27 cellular contexts compared by ENCODE assay signal in the genomic region with DNA sequence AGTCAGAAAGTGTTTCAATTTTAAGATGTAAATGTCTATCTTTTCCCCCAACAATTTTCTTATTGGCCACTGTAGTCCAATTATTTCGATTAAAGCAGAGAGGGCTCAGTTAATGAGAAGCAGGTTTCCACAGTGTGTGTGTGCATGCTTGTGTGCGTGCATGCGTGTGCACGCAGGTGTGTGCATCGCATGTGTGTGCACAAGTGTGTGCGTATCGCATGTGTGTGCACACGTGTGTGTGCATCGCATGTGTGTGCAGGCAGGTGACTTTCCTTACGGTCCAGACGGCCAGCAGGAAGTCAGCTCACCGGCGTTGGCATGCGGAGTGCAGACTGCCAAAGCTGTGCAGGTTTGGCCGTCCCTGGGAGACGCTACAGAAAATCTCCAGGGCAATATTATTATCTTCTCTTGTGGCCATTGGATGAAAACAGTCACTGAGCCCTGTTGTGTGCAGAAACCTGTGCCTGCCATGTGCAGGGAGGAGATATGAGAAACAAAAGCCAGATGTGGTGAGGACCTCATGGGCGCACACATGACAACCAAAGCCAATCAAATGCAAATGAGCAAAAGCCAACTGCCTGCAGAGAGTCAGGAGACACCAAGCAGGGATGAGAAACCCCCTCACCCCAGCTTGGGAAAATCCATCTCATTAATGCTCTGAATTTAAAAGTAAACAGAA.
DNase-seq lines count a peak whose midpoint lies in the region; ATAC-seq and TF ChIP-seq lines count a peak whose summit lies in the region.
"Had no signal": no experiment of that assay in that cellular context is flagged by ENCODE, and none has a peak within 500 bp of the region (broad histone marks: within the 10 kb centered on the region; RNA-seq: fewer than 3 reads in every experiment).

No MANE protein-coding gene starts in this region.

- H2BK120ac ChIP-seq in mesendoderm (ENCODE audit: low read depth, low read length), result no peak overlapping the region

- TF ChIP-seq EP300 in SK-N-SH (IDR thresholded peaks at IDR 0.05; ENCODE audit: borderline replicate concordance in 1 of 2, low read depth in 1 of 2, low read length in 1 of 2) (no peak), stomach (IDR thresholded peaks at IDR 0.05) (no peak)

- no peak overlapping the region for H2AK5ac ChIP-seq in mesendoderm (ENCODE audit: low read length)

- peak overlapping the region in 1 of 2 experiments; percentile 4; a peak in 2 of 4 replicates for H3K27ac ChIP-seq in SK-N-SH (ENCODE audit: low read depth in 2 of 2, low read length in 1 of 2)
- peak overlapping the region in 42 of 59 donors; percentile 1 to 87 (median 56) for H3K27ac ChIP-seq in dorsolateral prefrontal cortex
- H3K27ac ChIP-seq in mesendoderm (ENCODE audit: low read depth, low read length), result no peak overlapping the region
- peak overlapping the region; percentile 45 for H3K27ac ChIP-seq in temporal lobe (ENCODE audit: low read depth, low read length)
- no peak overlapping the region for H3K27ac ChIP-seq in stomach
- H3K27ac ChIP-seq: RWPE1 had no signal

- H4K8ac ChIP-seq in mesendoderm (ENCODE audit: low read depth, low read length), result no peak overlapping the region

- H2AFZ ChIP-seq in SK-N-SH (ENCODE audit: low read depth), result no peak overlapping the region

- 49% methylated on average over 16 of the region's 17 CpGs for WGBS in SK-N-SH (ENCODE audit: low lambda C conversion rate)
- WGBS in mesendoderm (ENCODE audit: extremely low coverage, insufficient coverage, low lambda C conversion rate), result no CpG with 5 or more reads among the region's 17 CpGs
- WGBS in stomach, 5 donors, result 81 to 91% (median 85%) methylated on average over 11 to 17 of the region's 17 CpGs

- no peak overlapping the region for H3K4me3 ChIP-seq in SK-N-SH (ENCODE audit: low read depth in 2 of 2, low read length in 1 of 2)
- no peak overlapping the region for H3K4me3 ChIP-seq in dorsolateral prefrontal cortex
- no peak overlapping the region for H3K4me3 ChIP-seq in mesendoderm (ENCODE audit: low read length)
- no peak overlapping the region for H3K4me3 ChIP-seq in stomach
- H3K4me3 ChIP-seq: GM12878, HAP-1 had no signal

- no peak for ATAC-seq in SK-N-SH treated with all-trans-retinoic acid at 6 μM for 48 hours
- ATAC-seq: GM12878 had no signal

- H4K5ac ChIP-seq in mesendoderm (ENCODE audit: low read length), result no peak overlapping the region

- peak overlapping the region; percentile 18 for H3K56ac ChIP-seq in mesendoderm (ENCODE audit: low read length)

- no peak overlapping the region for H2BK5ac ChIP-seq in mesendoderm (ENCODE audit: low read length)

- TF ChIP-seq CTCF in SK-N-SH (IDR thresholded peaks at IDR 0.05) (no peak), dorsolateral prefrontal cortex (IDR thresholded peaks at IDR 0.05 in 54 of 56, conservative IDR thresholded peaks at IDR 0.05 in 2 of 56; ENCODE audit: low read depth in 1 of 56, partially characterized antibody in 56 of 56) (no peak), stomach (IDR thresholded peaks at IDR 0.05) (no peak)

- no peak overlapping the region for H3K23ac ChIP-seq in mesendoderm (ENCODE audit: low read length)

- no peak overlapping the region for H3K4me2 ChIP-seq in SK-N-SH
- H3K4me2 ChIP-seq in mesendoderm (ENCODE audit: low read length), result no peak overlapping the region

- no peak overlapping the region for H2BK15ac ChIP-seq in mesendoderm (replicated peaks; ENCODE audit: low read depth)

- no peaks in the 10 kb centered on the region for H3K9me2 ChIP-seq in SK-N-SH

- H3K79me2 ChIP-seq in SK-N-SH (ENCODE audit: insufficient read depth), result no peaks in the 10 kb centered on the region
- no peaks in the 10 kb centered on the region for H3K79me2 ChIP-seq in mesendoderm (ENCODE audit: control insufficient read depth, insufficient read depth, low read length)

- H3K9me3 ChIP-seq in SK-N-SH, result no peaks in the 10 kb centered on the region
- no peaks in the 10 kb centered on the region for H3K9me3 ChIP-seq in stomach
- H3K9me3 ChIP-seq: BE2C, HAP-1 had no signal

- no peaks in the 10 kb centered on the region for H3K79me1 ChIP-seq in mesendoderm (ENCODE audit: low read length)

- H3K18ac ChIP-seq in mesendoderm (ENCODE audit: low read length), result no peak overlapping the region

- CTCF ChIA-PET in SK-N-SH (lab: Yijun Ruan, JAX), result interaction anchor here (0.8 kb wide), 1 partner anchor 11 kb away, joined by 3 read pairs; no protein-coding TSS in a partner anchor

- TF ChIP-seq POLR2A in stomach (IDR thresholded peaks at IDR 0.05), result no peak

- TF ChIP-seq RAD21 in SK-N-SH (IDR thresholded peaks at IDR 0.05; ENCODE audit: low read length), result no peak

- H3K27me3 ChIP-seq in SK-N-SH (ENCODE audit: insufficient read depth) (no peaks in the 10 kb centered on the region), dorsolateral prefrontal cortex (no peaks in the 10 kb centered on the region), mesendoderm (ENCODE audit: insufficient read depth, low read length, poor library complexity) (no peaks in the 10 kb centered on the region), stomach (no peaks in the 10 kb centered on the region)
- H3K27me3 ChIP-seq: BE2C had no signal

- no peaks in the 10 kb centered on the region for H4K20me1 ChIP-seq in SK-N-SH (ENCODE audit: insufficient read depth)

- DNase-seq in SK-N-SH, result peak; percentile 60
- no peak for DNase-seq in dorsolateral prefrontal cortex
- no peak for DNase-seq in mesendoderm
- DNase-seq in stomach, result no peak
- DNase-seq in activated CD4-positive, alpha-beta T cell treated with anti-CD3 and anti-CD28 coated beads for 48 hours, result no peak
- no peak for DNase-seq in middle frontal gyrus (ENCODE audit: extremely low spot score, low spot score)
- DNase-seq: 8988T; ACHN; BE2C; CD8-positive, alpha-beta memory T cell; DMS 273 treated with DMSO at 0.1 percent for 48 hours; DMS79; EL; GDM1; KBM-7; NCI-H1105 treated with DMSO at 0.1 percent for 48 hours; NCI-H146; NCI-H1930; NCI-H2107; NCI-H748 treated with DMSO at 0.1 percent for 48 hours; NK-92 treated with Interleukin-12 subunit alpha and Interleukin-12 subunit beta, amount 100 ng/mL, for 24 hours; SHP77 had no signal

- no peaks in the 10 kb centered on the region for H3F3A ChIP-seq in SK-N-SH (replicated peaks; ENCODE audit: insufficient read depth)

- H3K36me3 ChIP-seq in SK-N-SH (replicated peaks in 1 of 2; ENCODE audit: control insufficient read depth in 1 of 2, insufficient read depth in 2 of 2, low read length in 1 of 2) (no peaks in the 10 kb centered on the region), mesendoderm (ENCODE audit: control insufficient read depth, insufficient read depth, low read length) (no peaks in the 10 kb centered on the region), stomach (no peaks in the 10 kb centered on the region)
- H3K36me3 ChIP-seq: BE2C, HAP-1 had no signal

- POLR2A ChIA-PET in SK-N-SH (lab: Yijun Ruan, JAX), result no interaction called here

- intact Hi-C loops in dorsolateral prefrontal cortex (cut with DNase I) (loop anchor here (5.0 to 10.0 kb wide), 2 partner anchors 38 to 65 kb away; no protein-coding TSS in a partner anchor), stomach (cut with DNase I; ENCODE audit: low total_unique reads) (no loop called here)

- no peak overlapping the region for H3K4ac ChIP-seq in mesendoderm (ENCODE audit: low read depth, low read length)

- no peak overlapping the region for H3K9ac ChIP-seq in SK-N-SH
- no peak overlapping the region for H3K9ac ChIP-seq in mesendoderm (ENCODE audit: low read length)

- peaks cover 0 to 6% of the 10 kb centered on the region in 2 experiments; a peak in 1 of 4 replicates for H3K4me1 ChIP-seq in SK-N-SH (ENCODE audit: control insufficient read depth in 1 of 2, insufficient read depth in 2 of 2, low read depth in 1 of 2, low read length in 1 of 2)
- no peaks in the 10 kb centered on the region for H3K4me1 ChIP-seq in mesendoderm (ENCODE audit: control insufficient read depth, low read depth, low read length)
- no peaks in the 10 kb centered on the region for H3K4me1 ChIP-seq in stomach
- H3K4me1 ChIP-seq: BE2C, HAP-1 had no signal

TF ChIP-seq in SK-N-SH, 30 proteins besides CTCF, POLR2A, EP300 and RAD21:
- TF ChIP-seq RXRA (IDR thresholded peaks at IDR 0.05; ENCODE audit: borderline replicate concordance, low read depth) (no peak), MXI1 (IDR thresholded peaks at IDR 0.05; ENCODE audit: low read depth, low read length) (peak; percentile 48; the same call in 1 of the 2 replicates), GATA2 (CRISPR knock-in tag; IDR thresholded peaks at IDR 0.05) (peak; percentile 43; the same call in 1 of the 2 replicates)
TF ChIP-seq in SK-N-SH: peak in this region for 2.

TF ChIP-seq in SK-N-SH treated with all-trans-retinoic acid at 6 μM for 48 hours, 23 proteins besides CTCF, POLR2A, EP300 and RAD21 (continues in another document):
- TF ChIP-seq, protein P1, sequence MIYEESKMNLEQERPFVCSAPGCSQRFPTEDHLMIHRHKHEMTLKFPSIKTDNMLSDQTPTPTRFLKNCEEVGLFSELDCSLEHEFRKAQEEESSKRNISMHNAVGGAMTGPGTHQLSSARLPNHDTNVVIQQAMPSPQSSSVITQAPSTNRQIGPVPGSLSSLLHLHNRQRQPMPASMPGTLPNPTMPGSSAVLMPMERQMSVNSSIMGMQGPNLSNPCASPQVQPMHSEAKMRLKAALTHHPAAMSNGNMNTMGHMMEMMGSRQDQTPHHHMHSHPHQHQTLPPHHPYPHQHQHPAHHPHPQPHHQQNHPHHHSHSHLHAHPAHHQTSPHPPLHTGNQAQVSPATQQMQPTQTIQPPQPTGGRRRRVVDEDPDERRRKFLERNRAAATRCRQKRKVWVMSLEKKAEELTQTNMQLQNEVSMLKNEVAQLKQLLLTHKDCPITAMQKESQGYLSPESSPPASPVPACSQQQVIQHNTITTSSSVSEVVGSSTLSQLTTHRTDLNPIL (CRISPR knock-in tag; IDR thresholded peaks at IDR 0.05; ENCODE audit: low read depth), result no peak
- TF ChIP-seq PPARA (CRISPR knock-in tag; IDR thresholded peaks at IDR 0.05; ENCODE audit: borderline replicate concordance) (no peak), TCF4 (CRISPR knock-in tag; IDR thresholded peaks at IDR 0.05; ENCODE audit: borderline replicate concordance) (no peak), ZFP30 (CRISPR knock-in tag; IDR thresholded peaks at IDR 0.05) (no peak), OSR1 (CRISPR knock-in tag; IDR thresholded peaks at IDR 0.05) (no peak), ZNF70 (CRISPR knock-in tag; IDR thresholded peaks at IDR 0.05) (no peak)
- TF ChIP-seq, protein P2, sequence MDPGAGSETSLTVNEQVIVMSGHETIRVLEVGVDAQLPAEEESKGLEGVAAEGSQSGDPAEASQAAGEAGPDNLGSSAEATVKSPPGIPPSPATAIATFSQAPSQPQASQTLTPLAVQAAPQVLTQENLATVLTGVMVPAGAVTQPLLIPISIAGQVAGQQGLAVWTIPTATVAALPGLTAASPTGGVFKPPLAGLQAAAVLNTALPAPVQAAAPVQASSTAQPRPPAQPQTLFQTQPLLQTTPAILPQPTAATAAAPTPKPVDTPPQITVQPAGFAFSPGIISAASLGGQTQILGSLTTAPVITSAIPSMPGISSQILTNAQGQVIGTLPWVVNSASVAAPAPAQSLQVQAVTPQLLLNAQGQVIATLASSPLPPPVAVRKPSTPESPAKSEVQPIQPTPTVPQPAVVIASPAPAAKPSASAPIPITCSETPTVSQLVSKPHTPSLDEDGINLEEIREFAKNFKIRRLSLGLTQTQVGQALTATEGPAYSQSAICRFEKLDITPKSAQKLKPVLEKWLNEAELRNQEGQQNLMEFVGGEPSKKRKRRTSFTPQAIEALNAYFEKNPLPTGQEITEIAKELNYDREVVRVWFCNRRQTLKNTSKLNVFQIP (CRISPR knock-in tag; IDR thresholded peaks at IDR 0.05; ENCODE audit: borderline replicate concordance, low read depth), result no peak

Comparison
In these comparisons a context has a peak if more than half of its experiments do, and no peak if none do; other contexts are left out.
1. H3K27ac ChIP-seq: peak in dorsolateral prefrontal cortex (42 of 59) and temporal lobe (single experiment); none in mesendoderm (single experiment) and stomach (0 of 5).